Comparison of ENCODE assay signal across 23 cellular contexts in genomic region chr6:82220167-82220566, GRCh38. TPM values are rescaled to one million over a fixed set of nuclear protein-coding genes. Genes with fewer than 3 reads are reported as not detected.
DNase-seq lines count a peak whose midpoint lies in the region; ATAC-seq, FAIRE-seq and TF ChIP-seq lines count a peak whose summit lies in the region.
"Had no signal": no experiment of that assay in that cellular context is flagged by ENCODE, and none has a peak within 500 bp of the region (broad histone marks: within the 10 kb centered on the region; RNA-seq: fewer than 3 reads in every experiment).

No MANE protein-coding gene starts in this region.

- POLR2A ChIA-PET in K562 (lab: Yijun Ruan, JAX) = no interaction called here

- no peaks in the 10 kb centered on the region for H3K9me3 ChIP-seq in K562 (replicated peaks; ENCODE audit: control insufficient read depth, insufficient read depth, low read depth, low read length)
- H3K9me3 ChIP-seq: BE2C, BLaER1 had no signal

- H3K9me1 ChIP-seq in K562 (ENCODE audit: control insufficient read depth, insufficient read depth, low read length) = no peaks in the 10 kb centered on the region

- no peak overlapping the region for H3K27ac ChIP-seq in K562 (ENCODE audit: extremely low read depth, low read depth, low read length)
- H3K27ac ChIP-seq: BLaER1 had no signal

- no peaks in the 10 kb centered on the region for H3K79me2 ChIP-seq in K562 (ENCODE audit: control insufficient read depth, insufficient read depth, low read length)

- H4K20me1 ChIP-seq in K562 (replicated peaks; ENCODE audit: control insufficient read depth, insufficient read depth, low read length) = no peaks in the 10 kb centered on the region
- H4K20me1 ChIP-seq: BLaER1 had no signal

- no peak for TF ChIP-seq RAD21 in K562 (CRISPR knock-in tag; conservative IDR thresholded peaks at IDR 0.05 in 1 of 2, IDR thresholded peaks at IDR 0.05 in 1 of 2)

- intact Hi-C loops in K562 (cut with micrococcal nuclease) = no loop called here

- in situ Hi-C loops in K562 (cut with MboI) = no loop called here

- no peaks in the 10 kb centered on the region for H3K4me1 ChIP-seq in K562 (replicated peaks in 1 of 2; ENCODE audit: control insufficient read depth in 2 of 2, insufficient read depth in 2 of 2, low read length in 2 of 2)
- H3K4me1 ChIP-seq: BE2C, BLaER1 had no signal

- TF ChIP-seq EP300 in K562 (IDR thresholded peaks at IDR 0.05; ENCODE audit: low read length) = no peak

- CTCF ChIA-PET in K562 (lab: Yijun Ruan, JAX; ENCODE audit: low intra/inter-chr PET ratio) = no interaction called here

- ATAC-seq in K562 (no peak), HG03460 (IDR thresholded peaks at IDR 0.05; ENCODE audit: unreplicated experiment) (no peak)
- ATAC-seq: GM12878 had no signal

- no peaks in the 10 kb centered on the region for H3K27me3 ChIP-seq in K562 (ENCODE audit: control insufficient read depth in 2 of 2, insufficient read depth in 2 of 2, low read length in 2 of 2)
- H3K27me3 ChIP-seq: BE2C, BLaER1 had no signal

- H2AFZ ChIP-seq in K562 (ENCODE audit: low read depth, low read length) = no peak overlapping the region

- H3K9ac ChIP-seq in K562 (ENCODE audit: insufficient read depth in 1 of 2, low read depth in 2 of 2, low read length in 2 of 2) = no peak overlapping the region
- H3K9ac ChIP-seq: BLaER1 had no signal

- DNase-seq in GM19239 (ENCODE audit: insufficient read length, low spot score) (no peak), K562 (ENCODE audit: extremely low read depth in 1 of 4, low spot score in 3 of 4) (no peak), DMS53 treated with DMSO at 0.1 percent for 48 hours (lab: John Stamatoyannopoulos, UW; ENCODE audit: unreplicated experiment) (no peak), T-helper 1 cell (no peak)
- DNase-seq: 8988T; ACHN; BE2C; C1 segment of cervical spinal cord; CD4-positive, alpha-beta memory T cell; CD4-positive, CD25-positive, alpha-beta regulatory T cell; CD8-positive, alpha-beta memory T cell; COR-L47; DMS 273 treated with DMSO at 0.1 percent for 48 hours; DMS153; DMS53; DMS79 treated with DMSO at 0.1 percent for 48 hours; GDM1 had no signal

- 100% methylated on average over 2 of the region's 2 CpGs for WGBS in K562 (ENCODE audit: insufficient coverage, low coverage, missing lambda C conversion rate)

- no peak for TF ChIP-seq CTCF in K562 (IDR thresholded peaks at IDR 0.05 in 2 of 3, conservative IDR thresholded peaks at IDR 0.05 in 1 of 3; ENCODE audit: insufficient read depth in 2 of 3, low read depth in 1 of 3, low read length in 3 of 3)

- no peak overlapping the region for H3K4me3 ChIP-seq in K562
- H3K4me3 ChIP-seq: BLaER1, GM12878 had no signal

- H3K36me3 ChIP-seq in K562 (ENCODE audit: control insufficient read depth, insufficient read depth, low read length) = peaks cover 79% of the 10 kb centered on the region

- FAIRE-seq in G401.6 (lab: Jason Lieb, UNC) (peak; percentile 55), GM19239 (lab: Jason Lieb, UNC) (peak; percentile 42), K562 (lab: Jason Lieb, UNC) (no peak)
- FAIRE-seq: GM12892, GM18507 had no signal

- TF ChIP-seq POLR2A in K562 (conservative IDR thresholded peaks at IDR 0.05) = no peak

- no TSS peak for BruUV-seq in K562 (replicated peaks; lab: Mats Ljungman, UMichigan)

- H3K4me2 ChIP-seq in K562 (ENCODE audit: insufficient read depth, low read length) = no peak overlapping the region
- H3K4me2 ChIP-seq: BLaER1 had no signal

TF ChIP-seq in K562, 482 proteins besides CTCF, POLR2A, EP300 and RAD21 (continues in another document):
- no peak for TF ChIP-seq YY1 (IDR thresholded peaks at IDR 0.05; ENCODE audit: borderline replicate concordance in 1 of 3, control insufficient read depth in 1 of 3, extremely low read depth in 1 of 3, insufficient read depth in 3 of 3, insufficient read length in 1 of 3, insufficient replicate concordance in 2 of 3, low read depth in 1 of 3, low read length in 2 of 3)
- no peak for TF ChIP-seq SIN3B (IDR thresholded peaks at IDR 0.05; ENCODE audit: low read depth)
- TF ChIP-seq DNMT1 (IDR thresholded peaks at IDR 0.05) = no peak
- no peak for TF ChIP-seq ZC3H8 (IDR thresholded peaks at IDR 0.05)
- TF ChIP-seq ZNF551 (CRISPR knock-in tag; IDR thresholded peaks at IDR 0.05) = no peak
- TF ChIP-seq RFX7 (CRISPR knock-in tag; IDR thresholded peaks at IDR 0.05) = no peak

RNA-seq across cellular contexts. Expression of gene IBTK, which starts 27.4 kb away (rescaled TPM):
- 28.6 and 102 TPM in 2 replicates for total RNA-seq in K562 (2011; cell fraction: chromatin; rRNA removed; ENCODE audit: low replicate concordance)
- 13.7 and 19.1 TPM in 2 replicates for total RNA-seq in K562 (2011; cell fraction: nucleolus; rRNA removed)
- 31.2 and 36.9 TPM in 2 replicates for total RNA-seq in K562 (2011; cell fraction: nucleoplasm; rRNA removed)
- total RNA-seq in K562 (2014; rRNA removed) (15.8 and 17.3 TPM in 2 replicates), K562 (2014; rRNA removed; fragmentation: Illumina TruSeq; extraction: Trizol) (33.9 and 40.4 TPM in 2 replicates), K562 (2015; rRNA removed; fragmentation: Illumina TruSeq; extraction: Trizol) (31.6 and 36.4 TPM in 2 replicates), K562 (2021) (22.2 and 22.9 TPM in 2 replicates)
- polyA plus RNA-seq in K562 (2011; rRNA removed) (18.3 and 25.6 TPM in 2 replicates), K562 (2014; fragmentation: Illumina TruSeq; extraction: Trizol) (19.8 and 21.8 TPM in 2 replicates), K562 (2014; fragmentation: Nextera tagmentation; extraction: Ambion mirVana) (10 to 100 TPM; 13.2 to 16.9 TPM), K562 (2014; rRNA removed) (13.3 and 15.9 TPM in 2 replicates)
- 3.0 and 5.8 TPM in 2 replicates for polyA plus RNA-seq in K562 (2011; cell fraction: cytosol; rRNA removed)
- polyA plus RNA-seq in K562 (2011; cell fraction: nucleus; rRNA removed) = 13.8 and 17.4 TPM in 2 replicates
- 12.8 and 14.0 TPM in 2 replicates for polyA plus RNA-seq in K562 (2012)
- polyA minus RNA-seq in K562 (2011; rRNA and poly(A)+ RNA removed) = 67.7 and 72.7 TPM in 2 replicates
- 17.6 and 20.9 TPM in 2 replicates for polyA minus RNA-seq in K562 (2011; cell fraction: cytosol; rRNA and poly(A)+ RNA removed)
- 30.8 and 51.0 TPM in 2 replicates for polyA minus RNA-seq in K562 (2011; cell fraction: nucleus; rRNA and poly(A)+ RNA removed)
